In the genomic region with DNA sequence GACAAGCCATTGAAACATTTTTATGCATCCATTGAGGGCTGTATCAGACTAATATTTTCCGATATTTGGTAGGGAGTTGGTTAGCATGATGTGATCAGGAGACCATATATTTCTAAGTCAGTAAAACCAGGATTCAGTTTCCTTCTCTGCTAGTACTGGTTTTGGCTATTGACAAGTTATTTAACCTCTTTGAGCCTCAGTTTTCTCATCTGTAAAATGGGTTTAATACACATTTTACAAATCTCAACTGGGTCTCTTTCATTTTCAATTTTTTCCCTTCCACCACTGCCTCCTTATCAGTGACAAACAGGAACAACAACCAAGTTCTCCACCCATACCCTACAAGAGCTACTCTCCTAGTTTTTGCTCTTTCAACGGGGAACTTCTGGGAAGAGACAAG, we compare ENCODE assay signal across 32 cellular contexts.
"Had no signal": no experiment of that assay in that cellular context is flagged by ENCODE, and none has a peak within 500 bp of the region (broad histone marks: within the 10 kb centered on the region; RNA-seq: fewer than 3 reads in every experiment).

No MANE protein-coding gene starts in this region.

- DNase-seq: activated B cell treated with CpG ODN at 0.5 μM for 24 hours; activated CD4-positive, alpha-beta memory T cell treated with anti-CD3 and anti-CD28 coated beads, Interleukin-2, amount 10 ng/mL, durations not matched to agents 7 days and 5 days; activated CD4-positive, alpha-beta T cell treated with anti-CD3 and anti-CD28 coated beads for 1 hour; activated CD4-positive, alpha-beta T cell treated with anti-CD3 and anti-CD28 coated beads for 48 hours; activated CD8-positive, alpha-beta memory T cell treated with anti-CD3 and anti-CD28 coated beads for 24 hours; activated CD8-positive, alpha-beta memory T cell treated with anti-CD3 and anti-CD28 coated beads, Interleukin-2, amount 10 ng/mL, durations not matched to agents 7 days and 5 days; activated CD8-positive, alpha-beta memory T cell treated with anti-CD3 and anti-CD28 coated beads, Interleukin-2, amount 50 U/mL, for 48 hours; activated effector memory CD4-positive, alpha-beta T cell treated with Interleukin-2 at 50 U/mL for 16 hours; activated naive CD4-positive, alpha-beta T cell treated with anti-CD3 and anti-CD28 coated beads, Interleukin-2, amount 10 ng/mL, durations not matched to agents 7 days and 5 days; activated naive CD8-positive, alpha-beta T cell treated with anti-CD3 and anti-CD28 coated beads, Interleukin-2, amount 50 U/mL, for 24 hours; activated T-cell treated with anti-CD3 and anti-CD28 coated beads, Interleukin-2, amount 50 U/mL, for 48 hours; anterior cingulate cortex; Karpas-422; KBM-7; MG63; NCI-H1048; NCI-H1105 treated with DMSO at 0.1 percent for 48 hours; NCI-H1436 treated with DMSO at 0.1 percent for 48 hours; NCI-H187; NCI-H2029 treated with DMSO at 0.1 percent for 48 hours; NCI-H2107; NCI-H2171; NCI-H510A; NCI-H526; NCI-H748 treated with DMSO at 0.1 percent for 48 hours; NK-92 treated with Interleukin-12 subunit alpha and Interleukin-12 subunit beta, amount 100 ng/mL, for 24 hours; PC-9; Right ventricle myocardium superior; T1000 had no signal

- H3K4me3 ChIP-seq: MG63, PC-9 had no signal

- H3K9me3 ChIP-seq: MG63 had no signal

- H3K27ac Mint-ChIP-seq: activated B cell treated with CpG ODN at 0.5 μM for 24 hours; activated CD4-positive, alpha-beta memory T cell treated with anti-CD3 and anti-CD28 coated beads, Interleukin-2, amount 10 ng/mL, durations not matched to agents 7 days and 5 days; activated CD8-positive, alpha-beta memory T cell treated with anti-CD3 and anti-CD28 coated beads, Interleukin-2, amount 10 ng/mL, durations not matched to agents 7 days and 5 days; activated naive CD4-positive, alpha-beta T cell treated with anti-CD3 and anti-CD28 coated beads, Interleukin-2, amount 10 ng/mL, durations not matched to agents 7 days and 5 days; activated naive CD8-positive, alpha-beta T cell; activated naive CD8-positive, alpha-beta T cell treated with anti-CD3 and anti-CD28 coated beads, Interleukin-2, amount 50 U/mL, for 24 hours; brain had no signal

- H3K36me3 Mint-ChIP-seq: activated CD8-positive, alpha-beta memory T cell treated with anti-CD3 and anti-CD28 coated beads, Interleukin-2, amount 10 ng/mL, durations not matched to agents 7 days and 5 days; activated naive CD4-positive, alpha-beta T cell treated with anti-CD3 and anti-CD28 coated beads, Interleukin-2, amount 10 ng/mL, durations not matched to agents 7 days and 5 days; activated naive CD8-positive, alpha-beta T cell; brain had no signal

- H3K27me3 ChIP-seq: MG63 had no signal

- H3K36me3 ChIP-seq: MG63 had no signal

- H2AFZ ChIP-seq: PC-9 had no signal

- H3K4me2 ChIP-seq: PC-9 had no signal

- H3K27ac ChIP-seq: PC-9 had no signal

- ATAC-seq: activated CD8-positive, alpha-beta memory T cell treated with anti-CD3 and anti-CD28 coated beads, Interleukin-2, amount 10 ng/mL, durations not matched to agents 7 days and 5 days; activated naive CD8-positive, alpha-beta T cell treated with anti-CD3 and anti-CD28 coated beads, Interleukin-2, amount 50 U/mL, for 24 hours had no signal

- H3K4me3 Mint-ChIP-seq: activated B cell treated with CpG ODN at 0.5 μM for 24 hours; activated CD4-positive, alpha-beta memory T cell treated with anti-CD3 and anti-CD28 coated beads, Interleukin-2, amount 10 ng/mL, durations not matched to agents 7 days and 5 days; activated CD8-positive, alpha-beta memory T cell treated with anti-CD3 and anti-CD28 coated beads, Interleukin-2, amount 10 ng/mL, durations not matched to agents 7 days and 5 days; activated naive CD4-positive, alpha-beta T cell treated with anti-CD3 and anti-CD28 coated beads, Interleukin-2, amount 10 ng/mL, durations not matched to agents 7 days and 5 days; activated naive CD8-positive, alpha-beta T cell; activated naive CD8-positive, alpha-beta T cell treated with anti-CD3 and anti-CD28 coated beads, Interleukin-2, amount 50 U/mL, for 24 hours; brain; central memory CD8-positive, alpha-beta T cell had no signal

- H3K9me3 Mint-ChIP-seq: activated B cell treated with CpG ODN at 0.5 μM for 24 hours; activated CD4-positive, alpha-beta memory T cell treated with anti-CD3 and anti-CD28 coated beads, Interleukin-2, amount 10 ng/mL, durations not matched to agents 7 days and 5 days; activated naive CD4-positive, alpha-beta T cell treated with anti-CD3 and anti-CD28 coated beads, Interleukin-2, amount 10 ng/mL, durations not matched to agents 7 days and 5 days; activated naive CD8-positive, alpha-beta T cell treated with anti-CD3 and anti-CD28 coated beads, Interleukin-2, amount 50 U/mL, for 24 hours; central memory CD8-positive, alpha-beta T cell had no signal
